Comparison of ENCODE assay signal across 1 cellular context in the genomic region with DNA sequence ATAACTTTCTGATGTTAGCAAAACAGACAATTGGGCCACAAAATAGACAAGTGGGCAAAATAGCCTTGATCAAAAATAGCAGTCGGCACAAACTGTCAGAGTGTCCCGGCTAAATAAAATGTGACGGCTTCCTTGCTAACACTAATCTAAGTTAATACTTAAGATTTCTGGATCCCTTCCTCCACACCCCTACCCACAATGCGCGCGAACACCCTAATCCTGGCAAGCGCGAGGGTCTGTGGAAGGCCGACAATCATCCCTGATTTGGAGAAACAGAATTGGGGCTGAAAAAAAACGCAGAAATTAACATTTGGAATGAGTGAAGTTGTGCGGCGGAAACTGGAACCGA.
TF ChIP-seq lines count a peak whose summit lies in the region.

No MANE protein-coding gene starts in this region.

TF ChIP-seq in SK-N-SH, 30 proteins besides CTCF, POLR2A, EP300 and RAD21 (continued from another document):
- TF ChIP-seq FOSL2 (IDR thresholded peaks at IDR 0.05; ENCODE audit: borderline replicate concordance, low read depth), result no peak
- TF ChIP-seq, protein P1, sequence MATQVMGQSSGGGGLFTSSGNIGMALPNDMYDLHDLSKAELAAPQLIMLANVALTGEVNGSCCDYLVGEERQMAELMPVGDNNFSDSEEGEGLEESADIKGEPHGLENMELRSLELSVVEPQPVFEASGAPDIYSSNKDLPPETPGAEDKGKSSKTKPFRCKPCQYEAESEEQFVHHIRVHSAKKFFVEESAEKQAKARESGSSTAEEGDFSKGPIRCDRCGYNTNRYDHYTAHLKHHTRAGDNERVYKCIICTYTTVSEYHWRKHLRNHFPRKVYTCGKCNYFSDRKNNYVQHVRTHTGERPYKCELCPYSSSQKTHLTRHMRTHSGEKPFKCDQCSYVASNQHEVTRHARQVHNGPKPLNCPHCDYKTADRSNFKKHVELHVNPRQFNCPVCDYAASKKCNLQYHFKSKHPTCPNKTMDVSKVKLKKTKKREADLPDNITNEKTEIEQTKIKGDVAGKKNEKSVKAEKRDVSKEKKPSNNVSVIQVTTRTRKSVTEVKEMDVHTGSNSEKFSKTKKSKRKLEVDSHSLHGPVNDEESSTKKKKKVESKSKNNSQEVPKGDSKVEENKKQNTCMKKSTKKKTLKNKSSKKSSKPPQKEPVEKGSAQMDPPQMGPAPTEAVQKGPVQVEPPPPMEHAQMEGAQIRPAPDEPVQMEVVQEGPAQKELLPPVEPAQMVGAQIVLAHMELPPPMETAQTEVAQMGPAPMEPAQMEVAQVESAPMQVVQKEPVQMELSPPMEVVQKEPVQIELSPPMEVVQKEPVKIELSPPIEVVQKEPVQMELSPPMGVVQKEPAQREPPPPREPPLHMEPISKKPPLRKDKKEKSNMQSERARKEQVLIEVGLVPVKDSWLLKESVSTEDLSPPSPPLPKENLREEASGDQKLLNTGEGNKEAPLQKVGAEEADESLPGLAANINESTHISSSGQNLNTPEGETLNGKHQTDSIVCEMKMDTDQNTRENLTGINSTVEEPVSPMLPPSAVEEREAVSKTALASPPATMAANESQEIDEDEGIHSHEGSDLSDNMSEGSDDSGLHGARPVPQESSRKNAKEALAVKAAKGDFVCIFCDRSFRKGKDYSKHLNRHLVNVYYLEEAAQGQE (IDR thresholded peaks at IDR 0.05; ENCODE audit: low read depth, low read length), result no peak
